In genomic region chr5:119302916-119303897, GRCh38 we compare ENCODE assay signal across 1 cellular context.
A peak's percentile ranks its signal among the peaks of the same experiment; 100 is the strongest.
TF ChIP-seq lines count a peak whose summit lies in the region.

No MANE protein-coding gene starts in this region.

TF ChIP-seq in SK-N-SH, 30 proteins besides CTCF, POLR2A, EP300 and RAD21 (continued from another document):
- peak; percentile 82 for TF ChIP-seq PBX3 (IDR thresholded peaks at IDR 0.05)
- peak; percentile 64 for TF ChIP-seq POLR2AphosphoS5 (IDR thresholded peaks at IDR 0.05; ENCODE audit: low read depth, low read length)
- TF ChIP-seq REST (IDR thresholded peaks at IDR 0.05; ENCODE audit: low read depth, low read length), result no peak
- TF ChIP-seq EZH2phosphoT487 (IDR thresholded peaks at IDR 0.05; ENCODE audit: borderline replicate concordance, low read depth), result no peak
- no peak for TF ChIP-seq FOXJ3 (CRISPR knock-in tag; IDR thresholded peaks at IDR 0.05)
- TF ChIP-seq RXRA (IDR thresholded peaks at IDR 0.05; ENCODE audit: borderline replicate concordance, low read depth), result peak; percentile 79; the same call in 1 of the 2 replicates
- TF ChIP-seq YY1 (IDR thresholded peaks at IDR 0.05; ENCODE audit: low read depth), result peak; percentile 56; the same call in 1 of the 2 replicates
- no peak for TF ChIP-seq GATA2 (CRISPR knock-in tag; IDR thresholded peaks at IDR 0.05)
- peak; percentile 76 for TF ChIP-seq NFIC (IDR thresholded peaks at IDR 0.05; ENCODE audit: borderline replicate concordance)
- TF ChIP-seq IRF3 (IDR thresholded peaks at IDR 0.05; ENCODE audit: low read depth, low read length), result no peak
- TF ChIP-seq TEAD4 (IDR thresholded peaks at IDR 0.05; ENCODE audit: borderline replicate concordance, insufficient read depth), result peak; percentile 94
- TF ChIP-seq USF2 (IDR thresholded peaks at IDR 0.05; ENCODE audit: borderline replicate concordance, low read depth, low read length), result no peak
- no peak for TF ChIP-seq RCOR1 (IDR thresholded peaks at IDR 0.05; ENCODE audit: low read length)
TF ChIP-seq in SK-N-SH: peak in this region for 15.
